11 cellular contexts compared by ENCODE assay signal in genomic region chr1:12521096-12521495, GRCh38.
"Had no signal": no experiment of that assay in that cellular context is flagged by ENCODE, and none has a peak within 500 bp of the region (broad histone marks: within the 10 kb centered on the region; RNA-seq: fewer than 3 reads in every experiment).

No MANE protein-coding gene starts in this region.

- H3K27me3 ChIP-seq: adrenal gland, transverse colon had no signal

- DNase-seq: activated CD4-positive, alpha-beta memory T cell treated with anti-CD3 and anti-CD28 coated beads, Interleukin-2, amount 10 ng/mL, durations not matched to agents 7 days and 5 days; activated T-cell treated with anti-CD3 and anti-CD28 coated beads, Interleukin-2, amount 50 U/mL, for 72 hours; adrenal gland; cortex of kidney; effector CD8-positive, alpha-beta T cell; kidney glomerular epithelial cell; retina; stimulated activated CD4-positive, alpha-beta T cell treated with anti-CD3 and anti-CD28 coated beads, Interleukin-4, amount 100 ng/mL, for 4 hours; T-helper 9 cell had no signal

- H3K36me3 ChIP-seq: adrenal gland, transverse colon had no signal

- H3K9me3 ChIP-seq: adrenal gland, transverse colon had no signal

- H3K9ac ChIP-seq: parathyroid adenoma had no signal

- H3K27ac ChIP-seq: adrenal gland, parathyroid adenoma, transverse colon had no signal

- H2AFZ ChIP-seq: parathyroid adenoma had no signal

- H3K79me2 ChIP-seq: parathyroid adenoma had no signal

- H3K4me3 ChIP-seq: adrenal gland, transverse colon had no signal
